9 cellular contexts compared by ENCODE assay signal in genomic region chr2:17930773-17931172, GRCh38.
"Had no signal": no experiment of that assay in that cellular context is flagged by ENCODE, and none has a peak within 500 bp of the region (broad histone marks: within the 10 kb centered on the region; RNA-seq: fewer than 3 reads in every experiment).

No MANE protein-coding gene starts in this region.

- H3K4me3 Mint-ChIP-seq: GM23338, H9, HFFc6 had no signal

- H3K9me3 Mint-ChIP-seq: HFFc6 had no signal

- H3K36me3 ChIP-seq: HAP-1 had no signal

- ATAC-seq: GM23338, HCT116 had no signal

- DNase-seq: GM23248, GOT3, H7, H9, HCEC 1CT, HFFc6 had no signal

- H3K9me3 ChIP-seq: HAP-1 had no signal

- H3K4me1 ChIP-seq: HAP-1 had no signal

- H3K4me3 ChIP-seq: GM23248, GM23338, HAP-1 had no signal

- H3K9ac ChIP-seq: GM23248 had no signal

- H3K27ac Mint-ChIP-seq: GM23338, H9, HFFc6 had no signal

- H3K27ac ChIP-seq: GM23248 had no signal
